ENCODE assay signal across 13 cellular contexts in the genomic region with DNA sequence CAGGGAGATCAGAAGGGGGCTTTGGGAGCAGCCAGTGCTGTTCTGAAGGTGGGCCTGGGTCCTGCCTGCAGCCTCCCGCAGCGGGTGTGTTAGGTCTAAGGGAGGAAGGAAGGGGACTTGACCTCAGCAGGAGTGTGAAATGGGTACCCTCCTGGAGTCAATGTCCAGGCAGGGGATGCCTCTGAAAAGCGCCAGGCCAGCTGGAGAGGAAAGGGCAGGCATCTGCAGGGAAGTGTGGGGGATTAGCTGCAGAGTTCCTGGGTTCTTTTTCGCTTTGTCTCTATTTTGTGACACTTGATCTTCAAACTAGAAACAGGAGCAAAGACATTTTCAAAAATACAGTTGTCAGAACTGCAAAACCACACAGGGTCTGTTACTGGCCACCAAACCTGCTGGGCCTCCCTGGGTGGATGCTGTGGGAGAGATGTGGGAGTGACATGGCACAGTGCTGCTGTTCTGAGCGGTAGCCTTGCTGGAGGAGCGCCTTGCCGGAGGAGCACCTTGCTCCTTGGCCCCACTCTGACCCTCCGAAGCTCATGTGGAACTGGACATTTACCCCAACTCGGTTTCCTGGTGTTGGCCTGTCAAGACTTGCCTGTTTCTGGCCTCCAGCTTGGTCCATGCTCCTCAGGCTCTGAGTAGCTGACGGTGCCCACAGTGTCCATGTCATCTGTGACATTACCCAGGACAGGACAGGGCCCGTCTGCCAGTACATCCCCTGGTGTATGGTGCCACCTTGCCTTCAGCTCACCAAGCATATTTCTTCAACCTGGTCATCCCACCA. TPM values are rescaled to one million over a fixed set of nuclear protein-coding genes. Genes with fewer than 3 reads are reported as not detected.
DNase-seq lines count a peak whose midpoint lies in the region; ATAC-seq, FAIRE-seq and TF ChIP-seq lines count a peak whose summit lies in the region.
"Had no signal": no experiment of that assay in that cellular context is flagged by ENCODE, and none has a peak within 500 bp of the region (broad histone marks: within the 10 kb centered on the region; RNA-seq: fewer than 3 reads in every experiment).

No MANE protein-coding gene starts in this region.

- DNase-seq in A549 (ENCODE audit: low read depth in 1 of 2, low spot score in 1 of 2) (no peak), dorsolateral prefrontal cortex (no peak), neuronal stem cell (ENCODE audit: low spot score) (no peak), amniotic stem cell (lab: John Stamatoyannopoulos, UW) (no peak)
- DNase-seq: activated effector memory CD4-positive, alpha-beta T cell treated with Interleukin-2 at 50 U/mL for 16 hours; HCEC 1CT; NCI-H1930 had no signal

- H3K9me3 ChIP-seq in A549, result no peaks in the 10 kb centered on the region
- H3K9me3 ChIP-seq in HUES64 (ENCODE audit: insufficient read depth, low read depth, low read length), result no peaks in the 10 kb centered on the region
- peaks cover 2 to 5% of the 10 kb centered on the region in 2 donors for H3K9me3 ChIP-seq in neuronal stem cell (replicated peaks in 1 of 2; ENCODE audit: control insufficient read depth in 2 of 2, insufficient read depth in 1 of 2, low read depth in 1 of 2, low read length in 2 of 2)
- H3K9me3 ChIP-seq: neutrophil had no signal

- H3K4me1 ChIP-seq in A549 (peaks cover 48% of the 10 kb centered on the region), HUES64 (ENCODE audit: insufficient read depth, low read length) (peaks cover 29% of the 10 kb centered on the region; the same call in 1 of the 2 replicates), neuronal stem cell (ENCODE audit: control insufficient read depth in 2 of 2, insufficient read depth in 1 of 2, low read depth in 1 of 2, low read length in 2 of 2) (peaks cover 21 to 34% of the 10 kb centered on the region in 2 donors)

- H3K9ac ChIP-seq in HUES64 (ENCODE audit: low read depth, low read length), result peak overlapping the region; percentile 53; the same call in 1 of the 2 replicates
- no peak overlapping the region for H3K9ac ChIP-seq in neuronal stem cell (ENCODE audit: low read depth, low read length, poor library complexity)

- no peak overlapping the region for H2BK5ac ChIP-seq in neuronal stem cell (ENCODE audit: low read length)

- no peak for TF ChIP-seq EP300 in A549 (IDR thresholded peaks at IDR 0.05)

- no peak overlapping the region for H2BK15ac ChIP-seq in neuronal stem cell (ENCODE audit: low read length)

- H3K14ac ChIP-seq in neuronal stem cell (ENCODE audit: low read length), result no peak overlapping the region

- no peak for FAIRE-seq in A549 (lab: Jason Lieb, UNC)

- H3K4me3 ChIP-seq in A549 (no peak overlapping the region), HUES64 (ENCODE audit: low read length) (no peak overlapping the region), dorsolateral prefrontal cortex (no peak overlapping the region), neuronal stem cell (ENCODE audit: low read length in 2 of 2) (peak overlapping the region in 1 of 2 donors; percentile 22)
- H3K4me3 ChIP-seq: SK-N-MC had no signal

- no peak for TF ChIP-seq RAD21 in A549 (conservative IDR thresholded peaks at IDR 0.05 in 1 of 2, IDR thresholded peaks at IDR 0.05 in 1 of 2)

- H3K4ac ChIP-seq in neuronal stem cell (ENCODE audit: low read length), result peak overlapping the region; percentile 42

- H3K23ac ChIP-seq in neuronal stem cell (ENCODE audit: low read depth, low read length, poor library complexity), result peak overlapping the region; percentile 70

- H3K36me3 ChIP-seq in HUES64 (ENCODE audit: insufficient read depth, low read length) (peaks cover 19% of the 10 kb centered on the region), neuronal stem cell (replicated peaks in 1 of 2; ENCODE audit: control insufficient read depth in 2 of 2, insufficient read depth in 2 of 2, low read length in 2 of 2) (peaks cover 10 to 56% of the 10 kb centered on the region in 2 donors)

- ATAC-seq in A549 (no peak), GM18858 (IDR thresholded peaks at IDR 0.05; ENCODE audit: unreplicated experiment) (no peak), HG02852 (IDR thresholded peaks at IDR 0.05; ENCODE audit: unreplicated experiment) (no peak), GM21786 (IDR thresholded peaks at IDR 0.05; ENCODE audit: unreplicated experiment) (no peak)

- no peak overlapping the region for H4K8ac ChIP-seq in neuronal stem cell (ENCODE audit: low read depth, low read length)

- H3K4me2 ChIP-seq in A549 (no peak overlapping the region; the same call in 2 of the 3 replicates), neuronal stem cell (ENCODE audit: insufficient read depth, low read length, poor library complexity, severe bottlenecking) (no peak overlapping the region)

- H2AK5ac ChIP-seq in neuronal stem cell (ENCODE audit: low read depth, low read length), result peak overlapping the region; percentile 67

- peak overlapping the region; percentile 77 for H4K91ac ChIP-seq in neuronal stem cell (ENCODE audit: low read depth, low read length, poor library complexity)

- CTCF ChIA-PET in A549 (lab: Yijun Ruan, JAX), result interaction anchor here (1.0 to 3.0 kb wide), 5 partner anchors 10 to 115 kb away, joined by 3 to 13 read pairs (median 3); no protein-coding TSS in a partner anchor

- H3K18ac ChIP-seq in neuronal stem cell (ENCODE audit: low read length), result peak overlapping the region; percentile 41

- H3K27ac ChIP-seq in A549 (peak overlapping the region; percentile 91 to 92), HUES64 (ENCODE audit: low read depth, low read length) (no peak overlapping the region), dorsolateral prefrontal cortex (peak overlapping the region in 57 of 59 donors; percentile 34 to 91 (median 82)), neuronal stem cell (replicated peaks; ENCODE audit: low read length) (peak overlapping the region; percentile 11)
- H3K27ac ChIP-seq: neutrophil, SK-N-MC had no signal

- H2BK12ac ChIP-seq in neuronal stem cell (ENCODE audit: low read length), result no peak overlapping the region

- no peak for TF ChIP-seq POLR2A in A549 (IDR thresholded peaks at IDR 0.05; ENCODE audit: low read length)

- TF ChIP-seq CTCF in A549 (IDR thresholded peaks at IDR 0.05) (no peak), dorsolateral prefrontal cortex (IDR thresholded peaks at IDR 0.05 in 54 of 56, conservative IDR thresholded peaks at IDR 0.05 in 2 of 56; ENCODE audit: low read depth in 1 of 56, partially characterized antibody in 56 of 56) (no peak)

- peak overlapping the region; percentile 36 for H2AFZ ChIP-seq in neuronal stem cell (ENCODE audit: low read length)

- H3K27me3 ChIP-seq in HUES64 (ENCODE audit: insufficient read depth, low read length) (no peaks in the 10 kb centered on the region), dorsolateral prefrontal cortex (no peaks in the 10 kb centered on the region), neuronal stem cell (ENCODE audit: control insufficient read depth in 3 of 3, insufficient read depth in 3 of 3, low read depth in 1 of 3, low read length in 3 of 3) (no peaks in the 10 kb centered on the region)
- H3K27me3 ChIP-seq: neutrophil had no signal

- no peak overlapping the region for H2BK120ac ChIP-seq in neuronal stem cell (ENCODE audit: low read depth, low read length)

- POLR2A ChIA-PET in A549 (lab: Yijun Ruan, JAX), result no interaction called here

- intact Hi-C loops in dorsolateral prefrontal cortex (cut with DNase I), result no loop called here

- peaks cover 25% of the 10 kb centered on the region for H3K79me1 ChIP-seq in neuronal stem cell (ENCODE audit: low read depth, low read length)

- WGBS in A549 (ENCODE audit: missing lambda C conversion rate), result 92% methylated on average over 8 of the region's 11 CpGs
- 95% methylated on average over 11 of the region's 11 CpGs for WGBS in HUES64
- WGBS in neuronal stem cell (ENCODE audit: extremely low coverage in 2 of 2, insufficient read length in 2 of 2, insufficient replicate concordance in 1 of 2), 2 donors, result no CpG with 5 or more reads among the region's 11 CpGs

TF ChIP-seq in A549, 52 proteins besides CTCF, POLR2A, EP300 and RAD21 (continues in another document):
- TF ChIP-seq CEBPB (IDR thresholded peaks at IDR 0.05), result no peak

RNA-seq across cellular contexts. Expression of gene MED15, which starts 25.9 kb away (rescaled TPM):
- polyA plus RNA-seq in A549 (2011; rRNA removed) (10.7 and 11.3 TPM in 2 replicates), A549 (2017; fragmentation: RNase III; extraction: RNeasy Plus Mini Kit Qiagen cat#74134 plus additional on column Dnase treatment) (29.7 to 32.6 TPM (median 30.5 TPM) in 3 replicates)
- 30.4 and 35.0 TPM in 2 replicates for polyA plus RNA-seq in A549 (2012; cell fraction: cytosol; rRNA removed)
- 151 and 195 TPM in 2 replicates for polyA plus RNA-seq in A549 (2012; cell fraction: nucleus; rRNA removed)
- polyA minus RNA-seq in A549 (2011; rRNA and poly(A)+ RNA removed), result 26.3 and 29.6 TPM in 2 replicates
- 29.5 TPM for polyA plus RNA-seq in HUES64 (2013, experiment 1 of 2)
- 32.3 TPM for polyA plus RNA-seq in HUES64 (2013, experiment 2 of 2)
- total RNA-seq in dorsolateral prefrontal cortex, result 100 to 1,000 TPM in 79 of 120 experiments, 10 to 100 TPM in 41; 83.5 to 133 (median 106) TPM
- 35.8 TPM for polyA plus RNA-seq in neuronal stem cell (2013, experiment 1 of 2)
- 36.1 TPM for polyA plus RNA-seq in neuronal stem cell (2013, experiment 2 of 2)

RNA-seq across cellular contexts. Expression of gene KLHL22, which starts 37.7 kb away (rescaled TPM):
- polyA plus RNA-seq in A549 (2011; rRNA removed) (11.7 and 13.9 TPM in 2 replicates), A549 (2017; fragmentation: RNase III; extraction: RNeasy Plus Mini Kit Qiagen cat#74134 plus additional on column Dnase treatment) (10.5 to 12.1 TPM (median 11.7 TPM) in 3 replicates)
- polyA plus RNA-seq in A549 (2012; cell fraction: cytosol; rRNA removed), result 11.7 and 16.0 TPM in 2 replicates
- polyA plus RNA-seq in A549 (2012; cell fraction: nucleus; rRNA removed), result 30.3 and 36.6 TPM in 2 replicates
- polyA minus RNA-seq in A549 (2011; rRNA and poly(A)+ RNA removed), result 18.8 and 20.2 TPM in 2 replicates
- 8.8 TPM for polyA plus RNA-seq in HUES64 (2013, experiment 1 of 2)
- polyA plus RNA-seq in HUES64 (2013, experiment 2 of 2), result 11.0 TPM
- total RNA-seq in dorsolateral prefrontal cortex, result 10 to 100 TPM; 37.2 to 75.3 (median 54.7) TPM
- 14.3 TPM for polyA plus RNA-seq in neuronal stem cell (2013, experiment 1 of 2)
- 13.8 TPM for polyA plus RNA-seq in neuronal stem cell (2013, experiment 2 of 2)
